31 cellular contexts compared by ENCODE assay signal in the genomic region with DNA sequence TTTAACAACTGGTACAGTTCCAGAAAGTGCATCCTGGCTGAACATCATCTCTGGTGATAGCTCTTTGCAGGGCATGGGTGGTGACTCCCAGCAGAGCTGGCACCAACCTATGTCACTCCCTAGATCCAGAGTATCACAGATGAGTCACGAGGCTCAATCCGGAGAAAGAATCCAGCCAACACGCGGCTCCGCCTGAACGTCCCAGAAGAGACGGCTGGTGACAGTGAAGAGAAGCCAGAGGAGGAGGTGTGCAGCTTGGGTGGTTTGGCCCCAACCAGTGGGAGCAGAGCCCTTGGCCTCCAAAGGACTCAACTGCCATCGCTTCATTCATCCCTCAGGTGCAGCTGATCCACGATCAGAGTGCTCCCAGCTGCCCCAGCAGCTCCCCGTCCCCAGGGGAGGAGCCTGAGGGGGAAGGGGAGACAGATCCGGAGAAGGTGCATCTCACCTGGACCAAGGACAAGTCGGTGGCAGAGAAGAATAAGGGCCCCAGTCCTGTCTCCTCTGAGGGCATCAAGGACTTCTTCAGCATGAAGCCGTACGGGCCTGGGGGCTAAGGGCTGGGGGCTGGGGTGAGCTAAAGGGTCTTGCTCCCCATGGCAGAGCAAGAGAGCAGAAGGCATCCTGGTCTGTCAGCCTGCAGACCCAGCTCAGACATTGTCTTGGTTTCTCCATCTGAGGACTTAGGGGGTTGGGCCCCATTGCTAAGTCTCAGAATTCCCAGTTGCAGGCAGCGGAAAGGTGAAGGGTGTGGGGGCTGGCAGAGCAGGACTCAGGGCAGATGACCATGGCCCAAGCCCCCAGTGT. TPM values are rescaled to one million over a fixed set of nuclear protein-coding genes. Genes with fewer than 3 reads are reported as not detected.
"Had no signal": no experiment of that assay in that cellular context is flagged by ENCODE, and none has a peak within 500 bp of the region (broad histone marks: within the 10 kb centered on the region; RNA-seq: fewer than 3 reads in every experiment).

No MANE protein-coding gene starts in this region.

- H3K9me3 Mint-ChIP-seq: activated B cell treated with CpG ODN at 0.5 μM for 24 hours; activated naive CD4-positive, alpha-beta T cell treated with anti-CD3 and anti-CD28 coated beads for 36 hours; activated naive CD8-positive, alpha-beta T cell treated with anti-CD3 and anti-CD28 coated beads for 36 hours; activated T-helper 1 cell treated with anti-CD3 and anti-CD28 coated beads, Interleukin-12 subunit alpha, Interleukin-12 subunit beta, Interleukin-2, Interleukin-4 antibody, amounts not matched to agents 30 ng/mL and 10 ng/mL and 1 ng/mL, durations not matched to agents 14 hours and 24 hours and 36 hours; natural killer cell; neural progenitor cell; stimulated activated effector memory CD8-positive, alpha-beta T cell treated with anti-CD3 and anti-CD28 coated beads, Interleukin-12 subunit alpha, Interleukin-12 subunit beta, amount 100 ng/mL, for 72 hours; stimulated activated naive CD8-positive, alpha-beta T cell treated with anti-CD3 and anti-CD28 coated beads, Interleukin-15, Interleukin-2, amounts not matched to agents 100 ng/mL and 50 ng/mL, for 24 hours had no signal

- H3K36me3 Mint-ChIP-seq: stimulated activated effector memory CD8-positive, alpha-beta T cell treated with anti-CD3 and anti-CD28 coated beads, Interleukin-12 subunit alpha, Interleukin-12 subunit beta, amount 100 ng/mL, for 72 hours had no signal

- H3K9me3 ChIP-seq: adrenal gland, body of pancreas, colonic mucosa, heart left ventricle, lower lobe of right lung, thyroid gland, upper lobe of right lung had no signal

- H3K36me3 ChIP-seq: colonic mucosa, neural progenitor cell had no signal

- H3K4me3 ChIP-seq: adrenal gland, body of pancreas, colonic mucosa, heart left ventricle, lower lobe of right lung, neural progenitor cell, thyroid gland, upper lobe of right lung had no signal

- H3K27ac Mint-ChIP-seq: activated B cell treated with CpG ODN at 0.5 μM for 24 hours; activated CD4-positive, alpha-beta T cell treated with anti-CD3 and anti-CD28 coated beads for 36 hours; activated naive CD4-positive, alpha-beta T cell treated with anti-CD3 and anti-CD28 coated beads for 36 hours; activated naive CD8-positive, alpha-beta T cell treated with anti-CD3 and anti-CD28 coated beads for 36 hours; activated T-helper 1 cell treated with anti-CD3 and anti-CD28 coated beads, Interleukin-12 subunit alpha, Interleukin-12 subunit beta, Interleukin-2, Interleukin-4 antibody, amounts not matched to agents 30 ng/mL and 10 ng/mL and 1 ng/mL, durations not matched to agents 14 hours and 24 hours and 36 hours; immature natural killer cell; natural killer cell; neural progenitor cell; stimulated activated effector memory CD8-positive, alpha-beta T cell treated with anti-CD3 and anti-CD28 coated beads, Interleukin-12 subunit alpha, Interleukin-12 subunit beta, amount 100 ng/mL, for 72 hours; stimulated activated naive CD8-positive, alpha-beta T cell treated with anti-CD3 and anti-CD28 coated beads, Interleukin-15, Interleukin-2, amounts not matched to agents 100 ng/mL and 50 ng/mL, for 24 hours had no signal

- H3K4me1 ChIP-seq: colonic mucosa had no signal

- DNase-seq: activated B cell treated with CpG ODN at 0.5 μM for 24 hours; activated CD4-positive, alpha-beta T cell treated with anti-CD3 and anti-CD28 coated beads for 36 hours; activated CD4-positive, alpha-beta T cell treated with anti-CD3 and anti-CD28 coated beads, Interleukin-2, amount 50 U/mL, for 4 hours; activated CD8-positive, alpha-beta memory T cell treated with anti-CD3 and anti-CD28 coated beads, Interleukin-2, amount 50 U/mL, for 4 hours; activated effector memory CD4-positive, alpha-beta T cell treated with anti-CD3 and anti-CD28 coated beads, Interleukin-2, amount 50 U/mL, for 16 hours; activated naive CD8-positive, alpha-beta T cell treated with anti-CD3 and anti-CD28 coated beads for 36 hours; activated T-cell treated with anti-CD3 and anti-CD28 coated beads, Interleukin-2, amount 50 U/mL, for 1 hour; body of pancreas; cerebellar nuclear complex; colonic mucosa; immature natural killer cell; lower lobe of right lung; natural killer cell; occipital lobe; small intestine; stimulated activated CD4-positive, alpha-beta T cell treated with anti-CD3 and anti-CD28 coated beads, Interleukin-4, amount 100 ng/mL, for 24 hours; thyroid gland; upper lobe of right lung had no signal

- H3K4me3 Mint-ChIP-seq: activated B cell treated with CpG ODN at 0.5 μM for 24 hours; activated CD4-positive, alpha-beta T cell treated with anti-CD3 and anti-CD28 coated beads for 36 hours; activated naive CD4-positive, alpha-beta T cell treated with anti-CD3 and anti-CD28 coated beads for 36 hours; activated naive CD8-positive, alpha-beta T cell treated with anti-CD3 and anti-CD28 coated beads for 36 hours; activated T-helper 1 cell treated with anti-CD3 and anti-CD28 coated beads, Interleukin-12 subunit alpha, Interleukin-12 subunit beta, Interleukin-2, Interleukin-4 antibody, amounts not matched to agents 30 ng/mL and 10 ng/mL and 1 ng/mL, durations not matched to agents 14 hours and 24 hours and 36 hours; natural killer cell; stimulated activated effector memory CD8-positive, alpha-beta T cell treated with anti-CD3 and anti-CD28 coated beads, Interleukin-12 subunit alpha, Interleukin-12 subunit beta, amount 100 ng/mL, for 72 hours; stimulated activated naive CD8-positive, alpha-beta T cell treated with anti-CD3 and anti-CD28 coated beads, Interleukin-15, Interleukin-2, amounts not matched to agents 100 ng/mL and 50 ng/mL, for 24 hours had no signal

- H3K27me3 ChIP-seq: adrenal gland, body of pancreas, colonic mucosa, thyroid gland had no signal

- H3K27ac ChIP-seq: adrenal gland, body of pancreas, colonic mucosa, heart left ventricle, lower lobe of right lung, neural progenitor cell, thyroid gland, upper lobe of right lung had no signal

- FAIRE-seq: small intestine had no signal

RNA-seq across cellular contexts. Expression of a gene that starts 27.2 kb away (rescaled TPM):
- total RNA-seq: activated B cell treated with CpG ODN at 0.5 μM for 24 hours; activated naive CD4-positive, alpha-beta T cell treated with anti-CD3 and anti-CD28 coated beads for 36 hours; activated T-helper 1 cell treated with anti-CD3 and anti-CD28 coated beads, Interleukin-12 subunit alpha, Interleukin-12 subunit beta, Interleukin-2, Interleukin-4 antibody, amounts not matched to agents 30 ng/mL and 10 ng/mL and 1 ng/mL, durations not matched to agents 14 hours and 24 hours and 36 hours; body of pancreas; kidney epithelial cell; subcutaneous adipose tissue had no signal

RNA-seq across cellular contexts. Expression of a gene that starts 47.5 kb away (rescaled TPM):
- total RNA-seq: activated CD4-positive, alpha-beta T cell treated with anti-CD3 and anti-CD28 coated beads for 36 hours; activated naive CD4-positive, alpha-beta T cell treated with anti-CD3 and anti-CD28 coated beads for 36 hours; endothelial cell of umbilical vein; fibroblast of lung; fibroblast of villous mesenchyme; occipital lobe; T-helper 2 cell treated with Interferon-gamma antibody and Interleukin-4, amounts not matched to agents 100 ng/mL and 5 ng/mL, for 36 hours had no signal
